Comparison of ENCODE assay signal across 27 cellular contexts in genomic region chr2:17125989-17126620, GRCh38.
"Had no signal": no experiment of that assay in that cellular context is flagged by ENCODE, and none has a peak within 500 bp of the region (broad histone marks: within the 10 kb centered on the region; RNA-seq: fewer than 3 reads in every experiment).

No MANE protein-coding gene starts in this region.

- ATAC-seq: activated CD8-positive, alpha-beta T cell treated with anti-CD3 and anti-CD28 coated beads for 36 hours; activated T-cell treated with anti-CD3 and anti-CD28 coated beads, Interleukin-2, amount 50 U/mL, for 4 hours; activated T-helper 17 cell treated with anti-CD3 and anti-CD28 coated beads, Interleukin-2, amount 50 U/mL, for 72 hours; foreskin keratinocyte; gastrocnemius medialis; heart left ventricle had no signal

- DNase-seq: activated CD4-positive, alpha-beta T cell treated with anti-CD3 and anti-CD28 coated beads for 1 hour; activated CD4-positive, alpha-beta T cell treated with anti-CD3 and anti-CD28 coated beads for 4 hours; activated CD4-positive, alpha-beta T cell treated with anti-CD3 and anti-CD28 coated beads, Interleukin-2, amount 50 U/mL, for 1 hour; activated CD4-positive, alpha-beta T cell treated with anti-CD3 and anti-CD28 coated beads, Interleukin-2, amount 50 U/mL, for 48 hours; activated CD8-positive, alpha-beta memory T cell treated with anti-CD3 and anti-CD28 coated beads for 24 hours; activated CD8-positive, alpha-beta T cell treated with anti-CD3 and anti-CD28 coated beads for 36 hours; activated effector memory CD4-positive, alpha-beta T cell treated with Interleukin-2 at 50 U/mL for 16 hours; activated gamma-delta T cell treated with Interleukin-2 at 50 U/mL for 16 hours; activated naive CD4-positive, alpha-beta T cell treated with anti-CD3 and anti-CD28 coated beads, Interleukin-2, amount 50 U/mL, for 16 hours; activated naive CD4-positive, alpha-beta T cell treated with Interleukin-2 at 50 U/mL for 16 hours; activated T-cell treated with anti-CD3 and anti-CD28 coated beads, Interleukin-2, amount 50 U/mL, for 4 hours; amniotic stem cell; anterior cingulate cortex; brain microvascular endothelial cell; dorsolateral prefrontal cortex; effector memory CD4-positive, alpha-beta T cell; endodermal cell; foreskin keratinocyte; gastrocnemius medialis; glutamatergic neuron; heart left ventricle; T-helper 2 cell had no signal

- H3K4me1 ChIP-seq: esophagus muscularis mucosa, foreskin keratinocyte, gastrocnemius medialis, heart left ventricle had no signal

- FAIRE-seq: astrocyte, bronchial epithelial cell had no signal

- H3K36me3 ChIP-seq: brain microvascular endothelial cell, esophagus muscularis mucosa, gastrocnemius medialis, heart left ventricle had no signal

- H3K27me3 ChIP-seq: brain microvascular endothelial cell, dorsolateral prefrontal cortex, esophagus muscularis mucosa, foreskin keratinocyte, gastrocnemius medialis had no signal

- H3K27ac ChIP-seq: brain microvascular endothelial cell, coronary artery, dorsolateral prefrontal cortex, esophagus muscularis mucosa, foreskin keratinocyte, gastrocnemius medialis, heart left ventricle had no signal

- H3K4me3 ChIP-seq: coronary artery, dorsolateral prefrontal cortex, esophagus muscularis mucosa, gastrocnemius medialis, heart left ventricle had no signal

- H3K9me3 ChIP-seq: esophagus muscularis mucosa, gastrocnemius medialis, heart left ventricle had no signal
